8 cellular contexts compared by ENCODE assay signal in the genomic region with DNA sequence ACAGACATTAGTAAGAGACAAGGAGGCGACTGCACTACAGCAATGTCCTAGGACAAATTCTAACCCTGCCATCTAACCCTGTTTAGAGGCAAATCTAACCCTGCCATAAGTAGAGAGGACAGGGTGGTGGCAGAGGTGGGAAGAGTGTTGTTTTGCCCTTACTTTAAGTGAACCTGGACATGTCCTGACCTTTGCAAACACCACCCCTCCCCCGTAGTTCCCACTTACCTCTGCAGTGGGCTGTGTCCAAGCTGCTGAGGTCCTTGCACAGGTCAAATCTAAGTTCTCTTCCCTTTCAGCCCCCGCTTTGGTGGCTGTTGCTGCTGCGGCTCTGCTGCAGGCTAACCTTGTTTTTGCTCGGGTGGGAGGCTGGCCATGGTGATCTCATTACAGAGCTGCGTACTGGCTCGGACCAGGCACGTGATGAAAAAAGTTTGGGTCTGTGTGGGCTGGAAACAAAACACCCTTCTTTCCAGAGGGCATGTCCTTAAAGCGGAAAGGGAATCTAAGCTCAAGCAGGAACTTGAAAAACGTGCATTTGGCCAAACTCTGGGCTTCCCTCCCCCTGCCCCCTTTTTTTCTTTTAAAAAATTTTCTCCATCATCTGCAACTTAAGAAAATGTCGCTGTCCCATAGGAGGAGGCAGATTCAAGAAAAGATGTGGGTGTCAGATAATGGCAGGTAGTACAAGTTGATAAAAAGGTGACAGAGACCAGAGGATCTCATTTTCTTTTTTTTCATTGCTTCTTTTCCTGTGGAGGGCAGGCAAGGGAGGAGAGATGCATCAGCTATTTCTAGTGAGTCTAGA. TPM values are rescaled to one million over a fixed set of nuclear protein-coding genes. Genes with fewer than 3 reads are reported as not detected.
DNase-seq lines count a peak whose midpoint lies in the region; ATAC-seq, FAIRE-seq and TF ChIP-seq lines count a peak whose summit lies in the region.

A gene with protein sequence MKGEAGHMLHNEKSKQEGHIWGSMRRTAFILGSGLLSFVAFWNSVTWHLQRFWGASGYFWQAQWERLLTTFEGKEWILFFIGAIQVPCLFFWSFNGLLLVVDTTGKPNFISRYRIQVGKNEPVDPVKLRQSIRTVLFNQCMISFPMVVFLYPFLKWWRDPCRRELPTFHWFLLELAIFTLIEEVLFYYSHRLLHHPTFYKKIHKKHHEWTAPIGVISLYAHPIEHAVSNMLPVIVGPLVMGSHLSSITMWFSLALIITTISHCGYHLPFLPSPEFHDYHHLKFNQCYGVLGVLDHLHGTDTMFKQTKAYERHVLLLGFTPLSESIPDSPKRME (minus strand): TSS at position 349 of the 808 bp plus-strand sequence. CDS start 12,425 bp downstream, outside the sequence.

- DNase-seq in A549 (ENCODE audit: low read depth in 1 of 2, low spot score in 1 of 2) (no peak), dorsolateral prefrontal cortex (peak; percentile 13 to 87 (median 80)), left lung (peak in 1 of 2 donors; percentile 79), AML-193 (lab: John Stamatoyannopoulos, UW) (no peak), SKM-1 treated with dmso at 0.1 percent for 144 hours (lab: John Stamatoyannopoulos, UW; ENCODE audit: unreplicated experiment) (no peak), NCI-H2107 (lab: John Stamatoyannopoulos, UW) (no peak)

- H3K9me3 ChIP-seq in A549 (no peaks in the 10 kb centered on the region), left lung (no peaks in the 10 kb centered on the region), stomach smooth muscle (ENCODE audit: control insufficient read depth in 2 of 2, low read length in 2 of 2) (no peaks in the 10 kb centered on the region)

- H3K4me1 ChIP-seq in A549 (no peaks in the 10 kb centered on the region), left lung (peaks cover 5 to 28% of the 10 kb centered on the region in 2 donors), stomach smooth muscle (ENCODE audit: control insufficient read depth, insufficient read depth, low read length) (peaks cover 10% of the 10 kb centered on the region)

- TF ChIP-seq POLR2A in A549 (IDR thresholded peaks at IDR 0.05; ENCODE audit: low read length) = no peak

- no peak within 1 kb of the TSS for H3K4me2 ChIP-seq in A549

- CTCF ChIA-PET in A549 (lab: Yijun Ruan, JAX) = interaction anchor here (1.0 kb wide), 1 partner anchor 21 kb away, joined by 4 read pairs; no protein-coding TSS in a partner anchor

- no peak within 1 kb of the TSS for H3K27ac ChIP-seq in A549
- peak within 1 kb of the TSS; percentile 60 to 99 (median 93) for H3K27ac ChIP-seq in dorsolateral prefrontal cortex
- H3K27ac ChIP-seq in left lung = peak within 1 kb of the TSS; percentile 39 to 88
- peak within 1 kb of the TSS; percentile 87 for H3K27ac ChIP-seq in stomach smooth muscle (ENCODE audit: low read length)

- WGBS in A549 (ENCODE audit: missing lambda C conversion rate) = 85% methylated on average over 11 of the region's 11 CpGs

- H3K36me3 ChIP-seq in left lung = no peaks in the 10 kb centered on the region
- H3K36me3 ChIP-seq in stomach smooth muscle (ENCODE audit: control insufficient read depth in 2 of 2, insufficient read depth in 2 of 2, low read length in 2 of 2) = peaks cover 0 to 3% of the 10 kb centered on the region in 2 donors

- FAIRE-seq in A549 (lab: Jason Lieb, UNC) = no peak

- no peak within 1 kb of the TSS for H3K4me3 ChIP-seq in A549
- H3K4me3 ChIP-seq in dorsolateral prefrontal cortex = peak within 1 kb of the TSS; percentile 40 to 84 (median 68)
- H3K4me3 ChIP-seq in left lung = peak within 1 kb of the TSS; percentile 35
- H3K4me3 ChIP-seq in stomach smooth muscle (ENCODE audit: low read length in 2 of 2) = peak within 1 kb of the TSS; percentile 98

- intact Hi-C loops in dorsolateral prefrontal cortex (cut with DNase I) (loop anchor here in 1 of 2 donors (10.0 kb wide), 1 partner anchor 166 kb away; no protein-coding TSS in a partner anchor), left lung (cut with DNase I) (no loop called here)

- POLR2A ChIA-PET in A549 (lab: Yijun Ruan, JAX) = no interaction called here

- TF ChIP-seq CTCF in A549 (IDR thresholded peaks at IDR 0.05) (no peak), dorsolateral prefrontal cortex (IDR thresholded peaks at IDR 0.05 in 54 of 56, conservative IDR thresholded peaks at IDR 0.05 in 2 of 56; ENCODE audit: low read depth in 1 of 56, partially characterized antibody in 56 of 56) (peak in 6 of 56 donors; percentile 2 to 18 (median 10)), left lung (IDR thresholded peaks at IDR 0.05) (no peak)

- peak; percentile 25 to 45; a peak in 3 of 6 replicates for ATAC-seq in A549
- ATAC-seq in HG03442 (IDR thresholded peaks at IDR 0.05; ENCODE audit: unreplicated experiment) = peak; percentile 58
- ATAC-seq in left lung = peak; percentile 98

- H3K27me3 ChIP-seq in dorsolateral prefrontal cortex (no peaks in the 10 kb centered on the region), left lung (no peaks in the 10 kb centered on the region), stomach smooth muscle (ENCODE audit: control insufficient read depth in 1 of 2, insufficient read depth in 2 of 2, low read length in 2 of 2) (no peaks in the 10 kb centered on the region)

- no peak for TF ChIP-seq RAD21 in A549 (conservative IDR thresholded peaks at IDR 0.05 in 1 of 2, IDR thresholded peaks at IDR 0.05 in 1 of 2)

- H3K9ac ChIP-seq in stomach smooth muscle (ENCODE audit: low read length in 2 of 2) = peak within 1 kb of the TSS; percentile 80 to 88

- TF ChIP-seq EP300 in A549 (IDR thresholded peaks at IDR 0.05) = no peak

TF ChIP-seq in A549, 52 proteins besides CTCF, POLR2A, EP300 and RAD21:
- TF ChIP-seq HOXA7 (CRISPR knock-in tag; IDR thresholded peaks at IDR 0.05) = no peak
- no peak for TF ChIP-seq ZC3H11A (IDR thresholded peaks at IDR 0.05)
- TF ChIP-seq FOXS1 (CRISPR knock-in tag; IDR thresholded peaks at IDR 0.05) = no peak
- no peak for TF ChIP-seq CBX8 (IDR thresholded peaks at IDR 0.05)
- TF ChIP-seq, protein P1, sequence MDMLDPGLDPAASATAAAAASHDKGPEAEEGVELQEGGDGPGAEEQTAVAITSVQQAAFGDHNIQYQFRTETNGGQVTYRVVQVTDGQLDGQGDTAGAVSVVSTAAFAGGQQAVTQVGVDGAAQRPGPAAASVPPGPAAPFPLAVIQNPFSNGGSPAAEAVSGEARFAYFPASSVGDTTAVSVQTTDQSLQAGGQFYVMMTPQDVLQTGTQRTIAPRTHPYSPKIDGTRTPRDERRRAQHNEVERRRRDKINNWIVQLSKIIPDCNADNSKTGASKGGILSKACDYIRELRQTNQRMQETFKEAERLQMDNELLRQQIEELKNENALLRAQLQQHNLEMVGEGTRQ (IDR thresholded peaks at IDR 0.05) = no peak
- TF ChIP-seq ZNF302 (CRISPR knock-in tag; IDR thresholded peaks at IDR 0.05) = no peak
- TF ChIP-seq MAFK (IDR thresholded peaks at IDR 0.05; ENCODE audit: partially characterized antibody) = no peak
- TF ChIP-seq, protein P2, sequence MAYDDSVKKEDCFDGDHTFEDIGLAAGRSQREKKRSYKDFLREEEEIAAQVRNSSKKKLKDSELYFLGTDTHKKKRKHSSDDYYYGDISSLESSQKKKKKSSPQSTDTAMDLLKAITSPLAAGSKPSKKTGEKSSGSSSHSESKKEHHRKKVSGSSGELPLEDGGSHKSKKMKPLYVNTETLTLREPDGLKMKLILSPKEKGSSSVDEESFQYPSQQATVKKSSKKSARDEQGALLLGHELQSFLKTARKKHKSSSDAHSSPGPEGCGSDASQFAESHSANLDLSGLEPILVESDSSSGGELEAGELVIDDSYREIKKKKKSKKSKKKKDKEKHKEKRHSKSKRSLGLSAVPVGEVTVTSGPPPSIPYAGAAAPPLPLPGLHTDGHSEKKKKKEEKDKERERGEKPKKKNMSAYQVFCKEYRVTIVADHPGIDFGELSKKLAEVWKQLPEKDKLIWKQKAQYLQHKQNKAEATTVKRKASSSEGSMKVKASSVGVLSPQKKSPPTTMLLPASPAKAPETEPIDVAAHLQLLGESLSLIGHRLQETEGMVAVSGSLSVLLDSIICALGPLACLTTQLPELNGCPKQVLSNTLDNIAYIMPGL (CRISPR knock-in tag; IDR thresholded peaks at IDR 0.05; ENCODE audit: borderline replicate concordance) = no peak
- TF ChIP-seq JUNB (IDR thresholded peaks at IDR 0.05) = no peak
- no peak for TF ChIP-seq GATA3 (IDR thresholded peaks at IDR 0.05; ENCODE audit: borderline replicate concordance)
- TF ChIP-seq RARB (CRISPR knock-in tag; IDR thresholded peaks at IDR 0.05) = no peak
- TF ChIP-seq KDM1A (IDR thresholded peaks at IDR 0.05; ENCODE audit: low read depth) = no peak
- TF ChIP-seq KDM5A (IDR thresholded peaks at IDR 0.05) = no peak
- no peak for TF ChIP-seq SREBF2 (IDR thresholded peaks at IDR 0.05)
- TF ChIP-seq, protein P3, sequence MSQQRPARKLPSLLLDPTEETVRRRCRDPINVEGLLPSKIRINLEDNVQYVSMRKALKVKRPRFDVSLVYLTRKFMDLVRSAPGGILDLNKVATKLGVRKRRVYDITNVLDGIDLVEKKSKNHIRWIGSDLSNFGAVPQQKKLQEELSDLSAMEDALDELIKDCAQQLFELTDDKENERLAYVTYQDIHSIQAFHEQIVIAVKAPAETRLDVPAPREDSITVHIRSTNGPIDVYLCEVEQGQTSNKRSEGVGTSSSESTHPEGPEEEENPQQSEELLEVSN (IDR thresholded peaks at IDR 0.05; ENCODE audit: borderline replicate concordance, low read depth) = no peak
- no peak for TF ChIP-seq MYC (IDR thresholded peaks at IDR 0.05; ENCODE audit: borderline replicate concordance, low read length)
- TF ChIP-seq, protein P4, sequence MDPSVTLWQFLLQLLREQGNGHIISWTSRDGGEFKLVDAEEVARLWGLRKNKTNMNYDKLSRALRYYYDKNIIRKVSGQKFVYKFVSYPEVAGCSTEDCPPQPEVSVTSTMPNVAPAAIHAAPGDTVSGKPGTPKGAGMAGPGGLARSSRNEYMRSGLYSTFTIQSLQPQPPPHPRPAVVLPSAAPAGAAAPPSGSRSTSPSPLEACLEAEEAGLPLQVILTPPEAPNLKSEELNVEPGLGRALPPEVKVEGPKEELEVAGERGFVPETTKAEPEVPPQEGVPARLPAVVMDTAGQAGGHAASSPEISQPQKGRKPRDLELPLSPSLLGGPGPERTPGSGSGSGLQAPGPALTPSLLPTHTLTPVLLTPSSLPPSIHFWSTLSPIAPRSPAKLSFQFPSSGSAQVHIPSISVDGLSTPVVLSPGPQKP (IDR thresholded peaks at IDR 0.05; ENCODE audit: low read depth, low read length) = no peak
TF ChIP-seq in A549: peak in this region for 0.

RNA-seq across cellular contexts. Expression of the gene that starts here (rescaled TPM):
- polyA plus RNA-seq in A549 (2011; rRNA removed) (0.94 and 1.6 TPM in 2 replicates), A549 (2017; fragmentation: RNase III; extraction: RNeasy Plus Mini Kit Qiagen cat#74134 plus additional on column Dnase treatment) (0.14 to 0.42 TPM (median 0.33 TPM) in 3 replicates)
- polyA plus RNA-seq in A549 (2012; cell fraction: cytosol; rRNA removed) = 0.13 and 0.17 TPM in 2 replicates
- polyA plus RNA-seq in A549 (2012; cell fraction: nucleus; rRNA removed) = 0.04 and 0.10 TPM in 2 replicates
- 0.68 and 2.6 TPM in 2 replicates for polyA minus RNA-seq in A549 (2011; rRNA and poly(A)+ RNA removed)
- total RNA-seq in dorsolateral prefrontal cortex (100 to 1,000 TPM in 7 of 120 experiments, 10 to 100 TPM in 113; 17.1 to 155 (median 53.8) TPM), left lung (10 to 100 TPM; 17.9 to 41.9 TPM)

Comparison
In these comparisons a context has a peak if more than half of its experiments do, and no peak if none do; other contexts are left out.
1. ATAC-seq: peak in every context shown above with its lines; median percentile 98 in left lung; 58 in HG03442; 35 in A549.
2. DNase-seq: peak in dorsolateral prefrontal cortex (10 of 10); none in A549 (0 of 2), AML-193 (0 of 2), SKM-1 treated with dmso at 0.1 percent for 144 hours (single experiment) and NCI-H2107 (single experiment).
3. H3K27ac ChIP-seq: peak in dorsolateral prefrontal cortex (59 of 59), left lung (2 of 2) and stomach smooth muscle (single experiment); none in A549 (0 of 2).